Comparison of ENCODE assay signal across 8 cellular contexts in genomic region chr20:51541189-51542032, GRCh38. TPM values are rescaled to one million over a fixed set of nuclear protein-coding genes. Genes with fewer than 3 reads are reported as not detected.
DNase-seq lines count a peak whose midpoint lies in the region; ATAC-seq lines count a peak whose summit lies in the region.

No MANE protein-coding gene starts in this region.

- H3K4me1 ChIP-seq in mesenchymal stem cell (ENCODE audit: control insufficient read depth, insufficient read depth, low read depth, low read length) (peaks cover 9% of the 10 kb centered on the region), SJCRH30 (no peaks in the 10 kb centered on the region)

- WGBS in mesenchymal stem cell = 40% methylated on average over 13 of the region's 13 CpGs

- H2BK12ac ChIP-seq in mesenchymal stem cell (ENCODE audit: low read length in 2 of 2) = no peak overlapping the region

- no peak overlapping the region for H2BK120ac ChIP-seq in mesenchymal stem cell (ENCODE audit: low read depth, low read length)

- no peaks in the 10 kb centered on the region for H3K79me1 ChIP-seq in mesenchymal stem cell (replicated peaks; ENCODE audit: low read length, poor library complexity, severe bottlenecking)

- peaks cover 32 to 41% of the 10 kb centered on the region in 2 experiments for H3K27me3 ChIP-seq in mesenchymal stem cell (ENCODE audit: control insufficient read depth in 1 of 2, insufficient read depth in 1 of 2, low read length in 2 of 2)
- 0 out of 2 replicates have a peak, but pooled peaks cover 3% of the 10 kb centered on the region for H3K27me3 ChIP-seq in SJCRH30

- H2BK15ac ChIP-seq in mesenchymal stem cell (ENCODE audit: low read depth, poor library complexity, severe bottlenecking) = no peak overlapping the region

- no peak overlapping the region for H3K9ac ChIP-seq in mesenchymal stem cell (ENCODE audit: low read length)

- H3K4me2 ChIP-seq in mesenchymal stem cell (ENCODE audit: low read length, poor library complexity, severe bottlenecking) = no peak overlapping the region

- DNase-seq in AML-193 (lab: John Stamatoyannopoulos, UW) (peak; percentile 65 to 73), M059J (ENCODE audit: low read depth) (peak; percentile 37), dermis blood vessel endothelial cell (peak; percentile 90), mesenchymal stem cell (peak; percentile 58), SJCRH30 (no peak)
- peak; percentile 79 to 82 for DNase-seq in activated CD4-positive, alpha-beta T cell treated with anti-CD3 and anti-CD28 coated beads for 4 hours
- peak; percentile 59 to 66 for DNase-seq in stimulated activated CD8-positive, alpha-beta memory T cell treated with anti-CD3 and anti-CD28 coated beads, Interleukin-2, amount 100 ng/mL, for 1 hour (ENCODE audit: low read depth in 2 of 2)

- no peak overlapping the region for H4K8ac ChIP-seq in mesenchymal stem cell (ENCODE audit: low read length)

- no peak overlapping the region for H3K14ac ChIP-seq in mesenchymal stem cell (ENCODE audit: low read length in 2 of 2)

- peak; percentile 42 for ATAC-seq in GM19438 (IDR thresholded peaks at IDR 0.05; ENCODE audit: low read depth, unreplicated experiment)

- no peak overlapping the region for H2AFZ ChIP-seq in mesenchymal stem cell (ENCODE audit: low read depth, low read length)

- H3K27ac ChIP-seq in mesenchymal stem cell (ENCODE audit: low read length, poor library complexity, severe bottlenecking) (no peak overlapping the region), SJCRH30 (no peak overlapping the region)

- H4K91ac ChIP-seq in mesenchymal stem cell (ENCODE audit: low read length) = no peak overlapping the region

- H3K4me3 ChIP-seq in mesenchymal stem cell (ENCODE audit: insufficient read depth in 1 of 2, low read depth in 1 of 2, low read length in 2 of 2) (no peak overlapping the region), SJCRH30 (no peak overlapping the region)

- H3K4ac ChIP-seq in mesenchymal stem cell (ENCODE audit: low read depth in 1 of 2, low read length in 2 of 2) = no peak overlapping the region

- H3K18ac ChIP-seq in mesenchymal stem cell (ENCODE audit: low read depth in 1 of 2, low read length in 2 of 2) = no peak overlapping the region

- no peak overlapping the region for H2BK5ac ChIP-seq in mesenchymal stem cell (ENCODE audit: low read depth, low read length, poor library complexity, severe bottlenecking)

- no peak overlapping the region for H2AK5ac ChIP-seq in mesenchymal stem cell (ENCODE audit: low read length, severe bottlenecking)

- H3K23ac ChIP-seq in mesenchymal stem cell (ENCODE audit: low read length in 2 of 2) = no peak overlapping the region

- H3K36me3 ChIP-seq in mesenchymal stem cell (ENCODE audit: control insufficient read depth in 1 of 2, insufficient read depth in 2 of 2, low read depth in 1 of 2, low read length in 2 of 2) (no peaks in the 10 kb centered on the region), SJCRH30 (no peaks in the 10 kb centered on the region)

- H3K9me3 ChIP-seq in mesenchymal stem cell (ENCODE audit: control insufficient read depth, low read length) (peaks cover 13% of the 10 kb centered on the region), SJCRH30 (replicated peaks) (no peaks in the 10 kb centered on the region)

RNA-seq across cellular contexts. Expression of gene NFATC2, which starts 1.1 kb away (rescaled TPM):
- 0.25 TPM in 1 of 2 replicates, not detected in the other for total RNA-seq in M059J (2014; rRNA removed; shearing (Covaris generic))
- 4.8 and 8.8 TPM in 2 replicates for total RNA-seq in dermis blood vessel endothelial cell
- 3.8 TPM for polyA plus RNA-seq in mesenchymal stem cell (2013, experiment 1 of 2)
- 3.6 TPM for polyA plus RNA-seq in mesenchymal stem cell (2013, experiment 2 of 2)
- total RNA-seq in SJCRH30 (2014; rRNA removed; shearing (Covaris generic)) = not detected in 2 replicates

Comparison
In these comparisons a context has a peak if more than half of its experiments do, and no peak if none do; other contexts are left out.
1. DNase-seq: peak in AML-193 (2 of 2), M059J (single experiment), activated CD4-positive, alpha-beta T cell treated with anti-CD3 and anti-CD28 coated beads for 4 hours (2 of 2), dermis blood vessel endothelial cell (single experiment), mesenchymal stem cell (single experiment) and stimulated activated CD8-positive, alpha-beta memory T cell treated with anti-CD3 and anti-CD28 coated beads, Interleukin-2, amount 100 ng/mL, for 1 hour (2 of 2); none in SJCRH30 (0 of 2).